ENCODE assay signal across 12 cellular contexts in genomic region chr4:159273841-159274240, GRCh38.
A peak's percentile ranks its signal among the peaks of the same experiment; 100 is the strongest.
DNase-seq lines count a peak whose midpoint lies in the region; ATAC-seq, FAIRE-seq and TF ChIP-seq lines count a peak whose summit lies in the region.
"Had no signal": no experiment of that assay in that cellular context is flagged by ENCODE, and none has a peak within 500 bp of the region (broad histone marks: within the 10 kb centered on the region; RNA-seq: fewer than 3 reads in every experiment).

No MANE protein-coding gene starts in this region.

- in situ Hi-C loops in brain microvascular endothelial cell (cut with HindIII; ENCODE audit: low pct_ligation_motif_present, low sequenced_read_pairs): no loop called here

- H3K4me1 ChIP-seq in psoas muscle (peaks cover 46% of the 10 kb centered on the region), tibial nerve (peaks cover 0 to 55% (median 14%) of the 10 kb centered on the region in 4 donors)

- TF ChIP-seq EP300 in tibial nerve (IDR thresholded peaks at IDR 0.05): no peak

- H3K36me3 ChIP-seq in brain microvascular endothelial cell (replicated peaks) (no peaks in the 10 kb centered on the region), psoas muscle (ENCODE audit: insufficient read depth in 1 of 2, low read depth in 1 of 2) (no peaks in the 10 kb centered on the region), tibial nerve (no peaks in the 10 kb centered on the region)

- peak in 2 of 4 donors; percentile 61 to 63 for ATAC-seq in psoas muscle

- H3K4me3 ChIP-seq in brain microvascular endothelial cell (ENCODE audit: low read depth, low read length) (no peak overlapping the region), psoas muscle (no peak overlapping the region), tibial nerve (no peak overlapping the region)

- H3K27ac ChIP-seq in brain microvascular endothelial cell (peak overlapping the region; percentile 18), psoas muscle (peak overlapping the region; percentile 44), tibial nerve (peak overlapping the region in 1 of 4 donors; percentile 81)

- intact Hi-C loops in psoas muscle (cut with DNase I): no loop called here

- no peaks in the 10 kb centered on the region for H3K27me3 ChIP-seq in brain microvascular endothelial cell (replicated peaks)
- H3K27me3 ChIP-seq in psoas muscle (ENCODE audit: insufficient read depth in 3 of 3, low read length in 2 of 3): no peaks in the 10 kb centered on the region
- H3K27me3 ChIP-seq in tibial nerve: no peaks in the 10 kb centered on the region

- no peak for TF ChIP-seq POLR2A in tibial nerve (IDR thresholded peaks at IDR 0.05)

- peak; percentile 45 for FAIRE-seq in GM19239 (lab: Jason Lieb, UNC)
- FAIRE-seq: HTR-8/SVneo had no signal

- DNase-seq in GM19239 (ENCODE audit: insufficient read length, low spot score) (no peak), LoVo (ENCODE audit: low spot score) (peak; percentile 38), brain microvascular endothelial cell (no peak), psoas muscle (no peak), ureter (ENCODE audit: low spot score) (no peak), tibial nerve (ENCODE audit: low spot score in 2 of 2) (no peak), hypothalamus (lab: John Stamatoyannopoulos, UW) (no peak)
- DNase-seq: CD4-positive, alpha-beta T cell; H9; NCI-H2171 treated with DMSO at 0.1 percent for 48 hours; NCI-H774 had no signal

- TF ChIP-seq CTCF in brain microvascular endothelial cell (IDR thresholded peaks at IDR 0.05; ENCODE audit: low read depth, low read length, missing control alignments): no peak
- no peak for TF ChIP-seq CTCF in psoas muscle (IDR thresholded peaks at IDR 0.05)
- TF ChIP-seq CTCF in tibial nerve (IDR thresholded peaks at IDR 0.05): no peak

- 31 to 56% (median 36%) methylated on average over 9 of the region's 9 CpGs for WGBS in psoas muscle, 3 donors
- 78 to 84% methylated on average over 9 of the region's 9 CpGs for WGBS in tibial nerve, 2 donors

- H3K9me3 ChIP-seq in psoas muscle (no peaks in the 10 kb centered on the region), tibial nerve (no peaks in the 10 kb centered on the region)
